In genomic region chr7:51187941-51188340, GRCh38 we compare ENCODE assay signal across 10 cellular contexts.
A peak's percentile ranks its signal among the peaks of the same experiment; 100 is the strongest.
DNase-seq lines count a peak whose midpoint lies in the region; ATAC-seq and TF ChIP-seq lines count a peak whose summit lies in the region.
"Had no signal": no experiment of that assay in that cellular context is flagged by ENCODE, and none has a peak within 500 bp of the region (broad histone marks: within the 10 kb centered on the region; RNA-seq: fewer than 3 reads in every experiment).

No MANE protein-coding gene starts in this region.

- H3K4me3 ChIP-seq in esophagus muscularis mucosa: no peak overlapping the region

- no peaks in the 10 kb centered on the region for H3K9me3 ChIP-seq in esophagus muscularis mucosa

- no peaks in the 10 kb centered on the region for H3K27me3 ChIP-seq in esophagus muscularis mucosa

- ATAC-seq in omental fat pad (ENCODE audit: low FRiP score) (peak; percentile 14), GM21447 (IDR thresholded peaks at IDR 0.05; ENCODE audit: unreplicated experiment) (no peak), GM18520 (IDR thresholded peaks at IDR 0.05; ENCODE audit: unreplicated experiment) (no peak)

- DNase-seq in ELF-1 (ENCODE audit: low read depth, low spot score) (peak; percentile 74), NCI-H69 (lab: John Stamatoyannopoulos, UW) (peak; percentile 60), esophagus muscularis mucosa (ENCODE audit: extremely low spot score) (no peak), omental fat pad (ENCODE audit: low spot score) (no peak), KG1 (lab: John Stamatoyannopoulos, UW) (no peak)
- DNase-seq in stimulated activated CD4-positive, alpha-beta T cell treated with anti-CD3 and anti-CD28 coated beads, Interleukin-4, amount 100 ng/mL, for 24 hours: no peak
- DNase-seq: activated effector memory CD4-positive, alpha-beta T cell treated with anti-CD3 and anti-CD28 coated beads, Interleukin-2, amount 50 U/mL, for 16 hours; DMS153 had no signal

- peak in 1 of 3 experiments; percentile 31 for TF ChIP-seq CTCF in esophagus muscularis mucosa (IDR thresholded peaks at IDR 0.05)
- no peak for TF ChIP-seq CTCF in omental fat pad (IDR thresholded peaks at IDR 0.05)

- WGBS in esophagus muscularis mucosa: 47% methylated on average over 4 of the region's 6 CpGs

- peaks cover 13 to 37% (median 34%) of the 10 kb centered on the region in 4 donors for H3K4me1 ChIP-seq in esophagus muscularis mucosa

- intact Hi-C loops in esophagus muscularis mucosa (cut with DNase I): no loop called here

- TF ChIP-seq POLR2A in esophagus muscularis mucosa (IDR thresholded peaks at IDR 0.05; ENCODE audit: low read depth): no peak

- peaks cover 0 to 5% (median 0%) of the 10 kb centered on the region in 4 donors for H3K36me3 ChIP-seq in esophagus muscularis mucosa

- no peak for TF ChIP-seq EP300 in esophagus muscularis mucosa (IDR thresholded peaks at IDR 0.05)

- H3K27ac ChIP-seq in esophagus muscularis mucosa (replicated peaks in 1 of 4): peak overlapping the region in 3 of 4 donors; percentile 9 to 45 (median 39)

Comparison
In these comparisons a context has a peak if more than half of its experiments do, and no peak if none do; other contexts are left out.
1. DNase-seq: peak in ELF-1 (single experiment) and NCI-H69 (single experiment); none in esophagus muscularis mucosa (single experiment), omental fat pad (single experiment), stimulated activated CD4-positive, alpha-beta T cell treated with anti-CD3 and anti-CD28 coated beads, Interleukin-4, amount 100 ng/mL, for 24 hours (single experiment) and KG1 (single experiment).